15 cellular contexts compared by ENCODE assay signal in genomic region chr11:75189075-75189474, GRCh38. TPM values are rescaled to one million over a fixed set of nuclear protein-coding genes. Genes with fewer than 3 reads are reported as not detected.
DNase-seq lines count a peak whose midpoint lies in the region; ATAC-seq and TF ChIP-seq lines count a peak whose summit lies in the region.
"Had no signal": no experiment of that assay in that cellular context is flagged by ENCODE, and none has a peak within 500 bp of the region (broad histone marks: within the 10 kb centered on the region; RNA-seq: fewer than 3 reads in every experiment).

No MANE protein-coding gene starts in this region.

- H3K27me3 Mint-ChIP-seq in activated naive CD8-positive, alpha-beta T cell: no peaks in the 10 kb centered on the region
- H3K27me3 Mint-ChIP-seq in activated naive CD8-positive, alpha-beta T cell treated with anti-CD3 and anti-CD28 coated beads, Interleukin-2, amount 50 U/mL, for 24 hours: peaks cover under 1% of the 10 kb centered on the region
- H3K27me3 Mint-ChIP-seq in dendritic cell treated with granulocyte-macrophage colony-stimulating factor and Interleukin-4, amounts not matched to agents 40 ng/mL and 50 ng/mL, for 4 days: peaks cover 13% of the 10 kb centered on the region
- H3K27me3 Mint-ChIP-seq in neural crest cell (ENCODE audit: low read depth): no peaks in the 10 kb centered on the region

- H3K4me3 Mint-ChIP-seq in activated naive CD8-positive, alpha-beta T cell: no peak overlapping the region
- no peak overlapping the region for H3K4me3 Mint-ChIP-seq in activated naive CD8-positive, alpha-beta T cell treated with anti-CD3 and anti-CD28 coated beads, Interleukin-2, amount 50 U/mL, for 24 hours
- H3K4me3 Mint-ChIP-seq in dendritic cell treated with granulocyte-macrophage colony-stimulating factor and Interleukin-4, amounts not matched to agents 40 ng/mL and 50 ng/mL, for 4 days: no peak overlapping the region
- no peak overlapping the region for H3K4me3 Mint-ChIP-seq in neural crest cell
- H3K4me3 Mint-ChIP-seq: CD4-positive, alpha-beta T cell; HFFc6 had no signal

- no peaks in the 10 kb centered on the region for H3K4me1 Mint-ChIP-seq in activated naive CD8-positive, alpha-beta T cell (ENCODE audit: low read depth)
- no peaks in the 10 kb centered on the region for H3K4me1 Mint-ChIP-seq in activated naive CD8-positive, alpha-beta T cell treated with anti-CD3 and anti-CD28 coated beads, Interleukin-2, amount 50 U/mL, for 24 hours
- peaks cover 98% of the 10 kb centered on the region for H3K4me1 Mint-ChIP-seq in dendritic cell treated with granulocyte-macrophage colony-stimulating factor and Interleukin-4, amounts not matched to agents 40 ng/mL and 50 ng/mL, for 4 days (ENCODE audit: low read depth)
- H3K4me1 Mint-ChIP-seq in neural crest cell: peaks cover 13% of the 10 kb centered on the region

- H3K9me3 Mint-ChIP-seq in activated naive CD8-positive, alpha-beta T cell (ENCODE audit: low read depth): no peaks in the 10 kb centered on the region
- no peaks in the 10 kb centered on the region for H3K9me3 Mint-ChIP-seq in activated naive CD8-positive, alpha-beta T cell treated with anti-CD3 and anti-CD28 coated beads, Interleukin-2, amount 50 U/mL, for 24 hours
- H3K9me3 Mint-ChIP-seq in dendritic cell treated with granulocyte-macrophage colony-stimulating factor and Interleukin-4, amounts not matched to agents 40 ng/mL and 50 ng/mL, for 4 days: no peaks in the 10 kb centered on the region
- no peaks in the 10 kb centered on the region for H3K9me3 Mint-ChIP-seq in neural crest cell
- H3K9me3 Mint-ChIP-seq: CD4-positive, alpha-beta T cell; HFFc6 had no signal

- no peak for TF ChIP-seq CTCF in neural crest cell (conservative IDR thresholded peaks at IDR 0.05)

- H3K36me3 Mint-ChIP-seq in activated naive CD8-positive, alpha-beta T cell: no peaks in the 10 kb centered on the region
- H3K36me3 Mint-ChIP-seq in activated naive CD8-positive, alpha-beta T cell treated with anti-CD3 and anti-CD28 coated beads, Interleukin-2, amount 50 U/mL, for 24 hours (ENCODE audit: low read depth): no peaks in the 10 kb centered on the region
- H3K36me3 Mint-ChIP-seq in dendritic cell treated with granulocyte-macrophage colony-stimulating factor and Interleukin-4, amounts not matched to agents 40 ng/mL and 50 ng/mL, for 4 days (ENCODE audit: low read depth): peaks cover 100% of the 10 kb centered on the region
- no peaks in the 10 kb centered on the region for H3K36me3 Mint-ChIP-seq in neural crest cell (ENCODE audit: low read depth)

- H3K27ac Mint-ChIP-seq in activated naive CD8-positive, alpha-beta T cell: peak overlapping the region; percentile 31
- no peak overlapping the region for H3K27ac Mint-ChIP-seq in activated naive CD8-positive, alpha-beta T cell treated with anti-CD3 and anti-CD28 coated beads, Interleukin-2, amount 50 U/mL, for 24 hours
- H3K27ac Mint-ChIP-seq in dendritic cell treated with granulocyte-macrophage colony-stimulating factor and Interleukin-4, amounts not matched to agents 40 ng/mL and 50 ng/mL, for 4 days: peak overlapping the region; percentile 66
- H3K27ac Mint-ChIP-seq in neural crest cell (ENCODE audit: unreplicated experiment): peak overlapping the region; percentile 57
- H3K27ac Mint-ChIP-seq: CD4-positive, alpha-beta T cell; HFFc6 had no signal

- intact Hi-C loops in dendritic cell treated with granulocyte-macrophage colony-stimulating factor and Interleukin-4, amounts not matched to agents 40 ng/mL and 50 ng/mL, for 4 days (cut with micrococcal nuclease): no loop called here

- no peak for DNase-seq in activated naive CD8-positive, alpha-beta T cell treated with anti-CD3 and anti-CD28 coated beads, Interleukin-2, amount 50 U/mL, for 24 hours
- DNase-seq in neural crest cell (ENCODE audit: low read depth, low spot score) (no peak), epidermal melanocyte (ENCODE audit: insufficient read length, low spot score) (no peak), middle frontal gyrus (ENCODE audit: extremely low spot score, low spot score) (no peak)
- DNase-seq: 8988T; Calu3; CD4-positive, alpha-beta T cell; DMS 273 treated with DMSO at 0.1 percent for 48 hours; EL; GOT3; HFFc6 had no signal

- ATAC-seq in activated naive CD8-positive, alpha-beta T cell treated with anti-CD3 and anti-CD28 coated beads, Interleukin-2, amount 50 U/mL, for 24 hours: no peak
- no peak for ATAC-seq in HG03095 (IDR thresholded peaks at IDR 0.05; ENCODE audit: unreplicated experiment)
- ATAC-seq: HepG2 had no signal

RNA-seq across cellular contexts. Expression of gene SLCO2B1, which starts 38.2 kb away (rescaled TPM):
- total RNA-seq in neural crest cell: not detected in 2 replicates
- total RNA-seq: CD4-positive, alpha-beta T cell; HFFc6 had no signal

RNA-seq across cellular contexts. Expression of gene TPBGL, which starts 51.5 kb away (rescaled TPM):
- total RNA-seq in neural crest cell: 0.19 and 0.27 TPM in 2 replicates
- total RNA-seq: Calu3, HepG2, HFFc6 had no signal
